In genomic region chr21:43333301-43334062, GRCh38 we compare ENCODE assay signal across 9 cellular contexts.
DNase-seq lines count a peak whose midpoint lies in the region; ATAC-seq and TF ChIP-seq lines count a peak whose summit lies in the region.
"Had no signal": no experiment of that assay in that cellular context is flagged by ENCODE, and none has a peak within 500 bp of the region (broad histone marks: within the 10 kb centered on the region; RNA-seq: fewer than 3 reads in every experiment).

No MANE protein-coding gene starts in this region.

- peak; percentile 46 for DNase-seq in Ammon's horn (ENCODE audit: low spot score)
- DNase-seq in NCI-H2029 (lab: John Stamatoyannopoulos, UW): peak; percentile 72
- DNase-seq in endothelial cell (ENCODE audit: low spot score): peak; percentile 28
- no peak for DNase-seq in naive B cell
- DNase-seq in UCSD-AML1 (lab: John Stamatoyannopoulos, UW; ENCODE audit: unreplicated experiment): no peak
- DNase-seq in GOT3 (lab: John Stamatoyannopoulos, UW): no peak
- no peak for DNase-seq in SW 1271 (lab: John Stamatoyannopoulos, UW)

- no peak overlapping the region for H3K4me3 Mint-ChIP-seq in endothelial cell (ENCODE audit: unreplicated experiment)
- H3K4me3 Mint-ChIP-seq in naive B cell: no peak overlapping the region
- H3K4me3 Mint-ChIP-seq: activated naive CD8-positive, alpha-beta T cell had no signal

- no peak for TF ChIP-seq CTCF in endothelial cell (IDR thresholded peaks at IDR 0.05; ENCODE audit: unreplicated experiment)

- H3K36me3 Mint-ChIP-seq in endothelial cell (ENCODE audit: low read depth, unreplicated experiment) (peaks cover 8% of the 10 kb centered on the region), naive B cell (peaks cover 0 to 15% of the 10 kb centered on the region in 2 donors)
- H3K36me3 Mint-ChIP-seq: activated naive CD8-positive, alpha-beta T cell had no signal

- peaks cover 23% of the 10 kb centered on the region for H3K27me3 Mint-ChIP-seq in endothelial cell (ENCODE audit: unreplicated experiment)
- peaks cover 5 to 13% (median 11%) of the 10 kb centered on the region in 3 donors for H3K27me3 Mint-ChIP-seq in naive B cell
- H3K27me3 Mint-ChIP-seq: activated naive CD8-positive, alpha-beta T cell had no signal

- H3K9me3 Mint-ChIP-seq in endothelial cell (ENCODE audit: unreplicated experiment): no peaks in the 10 kb centered on the region
- peaks cover 0 to 13% (median 2%) of the 10 kb centered on the region in 7 donors for H3K9me3 Mint-ChIP-seq in naive B cell

- H3K27ac Mint-ChIP-seq in endothelial cell (ENCODE audit: unreplicated experiment) (no peak overlapping the region), naive B cell (peak overlapping the region in 4 of 6 donors; percentile 15 to 91 (median 78))
- H3K27ac Mint-ChIP-seq: activated naive CD8-positive, alpha-beta T cell had no signal

- peaks cover 18% of the 10 kb centered on the region for H3K4me1 Mint-ChIP-seq in endothelial cell (ENCODE audit: unreplicated experiment)
- H3K4me1 Mint-ChIP-seq in naive B cell: peaks cover 38 to 41% (median 39%) of the 10 kb centered on the region in 3 donors

- ATAC-seq in naive B cell (ENCODE audit: low read depth in 2 of 2): no peak
- ATAC-seq in HG02642 (IDR thresholded peaks at IDR 0.05; ENCODE audit: poor library complexity, unreplicated experiment): no peak

Comparison
In these comparisons a context has a peak if more than half of its experiments do, and no peak if none do; other contexts are left out.
1. DNase-seq: peak in Ammon's horn (single experiment), NCI-H2029 (single experiment) and endothelial cell (single experiment); none in naive B cell (single experiment), UCSD-AML1 (single experiment), GOT3 (single experiment) and SW 1271 (0 of 2).